In the genomic region with DNA sequence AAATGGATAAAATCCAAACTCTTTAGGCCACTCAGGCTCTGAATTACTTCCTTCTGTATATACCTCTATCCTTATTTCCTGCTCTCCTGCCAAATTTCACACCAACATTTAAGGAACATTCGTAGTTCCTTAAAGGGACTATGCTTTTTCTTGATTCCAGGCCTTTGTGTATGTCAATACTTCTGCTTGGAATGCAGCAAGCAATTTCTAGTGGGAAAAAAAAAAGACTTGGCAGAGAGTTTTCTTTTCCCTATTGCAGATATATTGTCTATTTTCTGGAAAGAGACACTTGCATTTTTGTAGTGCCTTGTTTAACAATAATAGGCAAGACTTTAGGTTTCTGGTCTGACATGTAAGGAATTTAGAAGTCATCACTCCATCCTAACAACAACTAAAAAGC, we compare ENCODE assay signal across 11 cellular contexts. TPM values are rescaled to one million over a fixed set of nuclear protein-coding genes. Genes with fewer than 3 reads are reported as not detected.
DNase-seq lines count a peak whose midpoint lies in the region; ATAC-seq and TF ChIP-seq lines count a peak whose summit lies in the region.
"Had no signal": no experiment of that assay in that cellular context is flagged by ENCODE, and none has a peak within 500 bp of the region (broad histone marks: within the 10 kb centered on the region; RNA-seq: fewer than 3 reads in every experiment).

No MANE protein-coding gene starts in this region.

- H3K36me3 ChIP-seq in BJ (ENCODE audit: control insufficient read depth, insufficient read depth, low read length), result peaks cover 2% of the 10 kb centered on the region
- H3K36me3 ChIP-seq in OCI-LY7 (ENCODE audit: insufficient read depth, low read length), result peaks cover 1% of the 10 kb centered on the region; the same call in 1 of the 2 replicates
- H3K36me3 ChIP-seq in esophagus squamous epithelium, result peaks cover 0 to 3% (median 0%) of the 10 kb centered on the region in 3 donors
- H3K36me3 ChIP-seq in neural progenitor cell, result peaks cover 4% of the 10 kb centered on the region

- H3K4me2 ChIP-seq in OCI-LY7 (ENCODE audit: low read length), result 0 out of 2 replicates have a peak overlapping the region, but pooled peaks have one; percentile 17
- H3K4me2 ChIP-seq in neural progenitor cell, result peak overlapping the region; percentile 96

- peak overlapping the region; percentile 95 for H3K4me3 ChIP-seq in BJ (ENCODE audit: low read depth, low read length)
- H3K4me3 ChIP-seq in OCI-LY7 (ENCODE audit: low read depth, low read length, poor library complexity, severe bottlenecking), result no peak overlapping the region
- H3K4me3 ChIP-seq in esophagus squamous epithelium, result peak overlapping the region; percentile 52 to 88 (median 80)
- peak overlapping the region; percentile 82 for H3K4me3 ChIP-seq in neural progenitor cell

- no peak for ATAC-seq in stimulated activated naive B cell treated with anti-CD40 and anti-IgM and Interleukin-4, amounts not matched to agents 10 μg/mL and 1 μg/mL and 100 μg/mL, for 72 hours (replicated peaks)

- DNase-seq in BJ (ENCODE audit: low read depth), result no peak
- no peak for DNase-seq in OCI-LY7 (ENCODE audit: low spot score)
- DNase-seq in esophagus squamous epithelium (lab: John Stamatoyannopoulos, UW), result no peak
- no peak for DNase-seq in neural progenitor cell (ENCODE audit: low spot score)
- DNase-seq in activated effector memory CD4-positive, alpha-beta T cell treated with Interleukin-2 at 50 U/mL for 16 hours, result no peak
- no peak for DNase-seq in stimulated activated naive B cell treated with anti-CD40 and anti-IgM and Interleukin-4, amounts not matched to agents 10 μg/mL and 1 μg/mL and 100 μg/mL, for 72 hours
- DNase-seq in NCI-H2029 treated with DMSO at 0.1 percent for 48 hours (lab: John Stamatoyannopoulos, UW), result no peak
- no peak for DNase-seq in NCI-H774 (lab: John Stamatoyannopoulos, UW)
- DNase-seq: activated naive CD4-positive, alpha-beta T cell treated with Interleukin-2 at 50 U/mL for 16 hours; WERI-Rb-1 had no signal

- no peaks in the 10 kb centered on the region for H3K9me2 ChIP-seq in OCI-LY7 (ENCODE audit: insufficient read depth, low read length)

- 21 to 35% methylated on average over 1 of the region's 1 CpG for WGBS in esophagus squamous epithelium, 2 donors

- no peak overlapping the region for H3K9ac ChIP-seq in neural progenitor cell

- no peaks in the 10 kb centered on the region for H3K9me3 ChIP-seq in OCI-LY7 (ENCODE audit: low read length)
- H3K9me3 ChIP-seq in esophagus squamous epithelium, result no peaks in the 10 kb centered on the region
- no peaks in the 10 kb centered on the region for H3K9me3 ChIP-seq in neural progenitor cell (ENCODE audit: low read depth)

- no peaks in the 10 kb centered on the region for H4K20me1 ChIP-seq in OCI-LY7 (ENCODE audit: insufficient read depth, low read length)
- peaks cover 9% of the 10 kb centered on the region for H4K20me1 ChIP-seq in neural progenitor cell (ENCODE audit: low read depth)

- no peak overlapping the region for H2AFZ ChIP-seq in OCI-LY7 (ENCODE audit: low read length)
- peak overlapping the region; percentile 14 for H2AFZ ChIP-seq in neural progenitor cell (replicated peaks)

- peaks cover 33% of the 10 kb centered on the region for H3K4me1 Mint-ChIP-seq in neural progenitor cell
- H3K4me1 Mint-ChIP-seq in stimulated activated naive B cell treated with anti-CD40 and anti-IgM and Interleukin-4, amounts not matched to agents 10 μg/mL and 1 μg/mL and 100 μg/mL, for 72 hours, result peaks cover 14 to 50% of the 10 kb centered on the region in 2 donors

- peaks cover 5% of the 10 kb centered on the region for H3K9me3 Mint-ChIP-seq in neural progenitor cell
- no peaks in the 10 kb centered on the region for H3K9me3 Mint-ChIP-seq in stimulated activated naive B cell treated with anti-CD40 and anti-IgM and Interleukin-4, amounts not matched to agents 10 μg/mL and 1 μg/mL and 100 μg/mL, for 72 hours

- POLR2A ChIA-PET in BJ (lab: Charles Lee) (interaction anchor here (0.5 to 0.7 kb wide), 2 partner anchors 125 to 160 kb away, joined by 3 to 4 read pairs; no protein-coding TSS in a partner anchor), OCI-LY7 (lab: Charles Lee) (interaction anchor here (0.7 to 0.8 kb wide), 2 partner anchors 11 to 935 kb away, joined by 3 to 4 read pairs; no protein-coding TSS in a partner anchor)

- H3K27me3 Mint-ChIP-seq in neural progenitor cell (ENCODE audit: insufficient read depth, low read depth), result peaks cover 2% of the 10 kb centered on the region
- no peaks in the 10 kb centered on the region for H3K27me3 Mint-ChIP-seq in stimulated activated naive B cell treated with anti-CD40 and anti-IgM and Interleukin-4, amounts not matched to agents 10 μg/mL and 1 μg/mL and 100 μg/mL, for 72 hours

- H3K27me3 ChIP-seq in BJ (ENCODE audit: control insufficient read depth, insufficient read depth, low read length) (no peaks in the 10 kb centered on the region), esophagus squamous epithelium (no peaks in the 10 kb centered on the region), neural progenitor cell (no peaks in the 10 kb centered on the region)

- intact Hi-C loops in OCI-LY7 (cut with micrococcal nuclease; ENCODE audit: unreplicated experiment) (no loop called here), esophagus squamous epithelium (cut with DNase I) (no loop called here)

- H3K27ac ChIP-seq in OCI-LY7 (ENCODE audit: low read depth, low read length, poor library complexity, severe bottlenecking) (no peak overlapping the region), esophagus squamous epithelium (peak overlapping the region; percentile 78 to 98 (median 93)), neural progenitor cell (peak overlapping the region; percentile 24)
- H3K27ac ChIP-seq: WERI-Rb-1 had no signal

- peaks cover 28% of the 10 kb centered on the region for H3K79me2 ChIP-seq in OCI-LY7 (ENCODE audit: insufficient read depth, low read depth, low read length)
- peaks cover 60% of the 10 kb centered on the region for H3K79me2 ChIP-seq in neural progenitor cell (ENCODE audit: low read depth)

- TF ChIP-seq CTCF in BJ (IDR thresholded peaks at IDR 0.05; ENCODE audit: insufficient read depth, low read depth, low read length), result no peak
- no peak for TF ChIP-seq CTCF in OCI-LY7 (conservative IDR thresholded peaks at IDR 0.05; ENCODE audit: low read length)
- TF ChIP-seq CTCF in esophagus squamous epithelium (IDR thresholded peaks at IDR 0.05), result no peak
- TF ChIP-seq CTCF in neural progenitor cell (IDR thresholded peaks at IDR 0.05), result no peak

- peaks cover 8% of the 10 kb centered on the region for H3F3A ChIP-seq in neural progenitor cell (ENCODE audit: low read depth)

- BruUV-seq in OCI-LY7 (replicated peaks; lab: Mats Ljungman, UMichigan), result no TSS peak

- TF ChIP-seq POLR2A in esophagus squamous epithelium (IDR thresholded peaks at IDR 0.05), result no peak

- H3K27ac Mint-ChIP-seq in neural progenitor cell, result no peak overlapping the region
- H3K27ac Mint-ChIP-seq in stimulated activated naive B cell treated with anti-CD40 and anti-IgM and Interleukin-4, amounts not matched to agents 10 μg/mL and 1 μg/mL and 100 μg/mL, for 72 hours, result no peak overlapping the region

- H3K36me3 Mint-ChIP-seq in neural progenitor cell, result peaks cover 6% of the 10 kb centered on the region
- peaks cover 5 to 6% of the 10 kb centered on the region in 2 donors for H3K36me3 Mint-ChIP-seq in stimulated activated naive B cell treated with anti-CD40 and anti-IgM and Interleukin-4, amounts not matched to agents 10 μg/mL and 1 μg/mL and 100 μg/mL, for 72 hours

- H3K4me3 Mint-ChIP-seq in neural progenitor cell, result peak overlapping the region; percentile 71
- H3K4me3 Mint-ChIP-seq in stimulated activated naive B cell treated with anti-CD40 and anti-IgM and Interleukin-4, amounts not matched to agents 10 μg/mL and 1 μg/mL and 100 μg/mL, for 72 hours, result no peak overlapping the region

- CTCF ChIA-PET in BJ (lab: Yijun Ruan, JAX), result interaction anchor here (0.6 to 1.0 kb wide), 2 partner anchors 372 to 1897 kb away, joined by 5 to 6 read pairs; no protein-coding TSS in a partner anchor
- CTCF ChIA-PET in OCI-LY7 (lab: Charles Lee; ENCODE audit: unreplicated experiment), result no interaction called here

- peaks cover 23% of the 10 kb centered on the region for H3K4me1 ChIP-seq in OCI-LY7 (ENCODE audit: insufficient read depth, low read length, poor library complexity, severe bottlenecking)
- peaks cover 4 to 66% (median 18%) of the 10 kb centered on the region in 3 donors for H3K4me1 ChIP-seq in esophagus squamous epithelium
- peaks cover 13% of the 10 kb centered on the region for H3K4me1 ChIP-seq in neural progenitor cell

RNA-seq across cellular contexts. Expression of a gene that starts 1.9 kb away (rescaled TPM):
- 205 and 283 TPM in 2 replicates for polyA plus RNA-seq in BJ (2011; rRNA removed)
- polyA minus RNA-seq in BJ (2011; rRNA and poly(A)+ RNA removed), result 89.4 and 123 TPM in 2 replicates
- 50.0 and 62.6 TPM in 2 replicates for total RNA-seq in OCI-LY7 (2014; rRNA removed; shearing (Covaris generic))
- total RNA-seq in OCI-LY7 (2022) (84.5 and 88.6 TPM in 2 replicates), esophagus squamous epithelium (100 to 1,000 TPM in 2 of 4 donors, 10 to 100 TPM in 2; 24.8 to 183 (median 110) TPM), neural progenitor cell (ENCODE audit: low replicate concordance) (287 and 473 TPM in 2 replicates)

RNA-seq across cellular contexts. Expression of a gene that starts 53.6 kb away (rescaled TPM):
- not detected in 2 replicates for polyA plus RNA-seq in BJ (2011; rRNA removed)
- not detected in 2 replicates for polyA minus RNA-seq in BJ (2011; rRNA and poly(A)+ RNA removed)
- not detected in 2 replicates for total RNA-seq in OCI-LY7 (2014; rRNA removed; shearing (Covaris generic))
- not detected in 2 replicates for total RNA-seq in OCI-LY7 (2022)
- 1 to 10 TPM in 2 of 4 donors, not detected in 2; 1.9 to 6.2 TPM for total RNA-seq in esophagus squamous epithelium
- total RNA-seq in neural progenitor cell (ENCODE audit: low replicate concordance), result not detected in 2 replicates
- total RNA-seq: mononuclear cell had no signal
